In the genomic region with DNA sequence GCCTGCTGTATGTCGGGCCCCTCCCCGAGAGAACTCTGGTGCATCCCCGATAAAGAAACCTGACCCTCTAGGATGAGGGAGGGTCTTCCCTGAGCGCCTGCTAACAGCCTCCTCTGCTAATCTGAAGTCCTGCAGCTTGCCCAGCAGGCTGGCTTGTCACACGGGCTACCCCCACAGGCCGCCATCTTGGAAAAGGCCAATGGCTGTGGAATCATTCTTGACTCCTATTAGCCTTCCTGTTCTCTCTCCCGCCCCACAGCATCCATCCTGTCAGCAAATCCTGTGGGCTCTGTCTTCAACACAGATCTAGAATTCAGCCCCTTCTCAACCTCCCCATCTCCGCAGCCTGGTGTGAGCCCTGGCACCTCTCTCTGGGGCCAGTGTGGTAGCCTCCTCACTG, we compare ENCODE assay signal across 11 cellular contexts. TPM values are rescaled to one million over a fixed set of nuclear protein-coding genes. Genes with fewer than 3 reads are reported as not detected.
DNase-seq lines count a peak whose midpoint lies in the region; ATAC-seq and TF ChIP-seq lines count a peak whose summit lies in the region.
"Had no signal": no experiment of that assay in that cellular context is flagged by ENCODE, and none has a peak within 500 bp of the region (broad histone marks: within the 10 kb centered on the region; RNA-seq: fewer than 3 reads in every experiment).

No MANE protein-coding gene starts in this region.

- no peaks in the 10 kb centered on the region for H3K27me3 Mint-ChIP-seq in T-helper 1 cell treated with Interleukin-12 subunit alpha and Interleukin-12 subunit beta and Interleukin-4 antibody, amounts not matched to agents 30 μg/mL and 1 μg/mL, for 36 hours (ENCODE audit: low read depth)
- peaks cover 0 to 7% (median 1%) of the 10 kb centered on the region in 3 donors for H3K27me3 Mint-ChIP-seq in immature natural killer cell (ENCODE audit: low read depth in 3 of 3)

- H3K4me1 Mint-ChIP-seq in T-helper 1 cell treated with Interleukin-12 subunit alpha and Interleukin-12 subunit beta and Interleukin-4 antibody, amounts not matched to agents 30 μg/mL and 1 μg/mL, for 36 hours (ENCODE audit: low read depth): peaks cover 72% of the 10 kb centered on the region
- H3K4me1 Mint-ChIP-seq in immature natural killer cell: peaks cover 37 to 54% of the 10 kb centered on the region in 2 donors

- H3K36me3 Mint-ChIP-seq in T-helper 1 cell treated with Interleukin-12 subunit alpha and Interleukin-12 subunit beta and Interleukin-4 antibody, amounts not matched to agents 30 μg/mL and 1 μg/mL, for 36 hours (ENCODE audit: low read depth): peaks cover 64% of the 10 kb centered on the region
- H3K36me3 Mint-ChIP-seq in activated naive CD4-positive, alpha-beta T cell treated with anti-CD3 and anti-CD28 coated beads, Interleukin-2, amount 50 U/mL, for 72 hours: peaks cover 47 to 76% of the 10 kb centered on the region in 2 donors
- peaks cover 0 to 5% (median 3%) of the 10 kb centered on the region in 3 donors for H3K36me3 Mint-ChIP-seq in immature natural killer cell

- peaks cover 78% of the 10 kb centered on the region for H3K4me1 ChIP-seq in stomach smooth muscle (ENCODE audit: control insufficient read depth, insufficient read depth, low read length)

- peak overlapping the region; percentile 99 for H3K27ac ChIP-seq in stomach smooth muscle (ENCODE audit: low read length)
- H3K27ac ChIP-seq: 22Rv1, SK-N-MC had no signal

- H3K27me3 ChIP-seq in stomach smooth muscle (ENCODE audit: control insufficient read depth in 1 of 2, insufficient read depth in 2 of 2, low read length in 2 of 2): no peaks in the 10 kb centered on the region

- peak overlapping the region; percentile 65 for H3K4me3 Mint-ChIP-seq in T-helper 1 cell treated with Interleukin-12 subunit alpha and Interleukin-12 subunit beta and Interleukin-4 antibody, amounts not matched to agents 30 μg/mL and 1 μg/mL, for 36 hours
- no peak overlapping the region for H3K4me3 Mint-ChIP-seq in immature natural killer cell

- no peak for DNase-seq in T-helper 1 cell
- no peak for DNase-seq in activated naive CD4-positive, alpha-beta T cell treated with anti-CD3 and anti-CD28 coated beads, Interleukin-2, amount 50 U/mL, for 72 hours (ENCODE audit: low spot score in 2 of 2)
- DNase-seq in immature natural killer cell: no peak
- DNase-seq in epidermal melanocyte (ENCODE audit: insufficient read length, low spot score): no peak
- DNase-seq in HEK293T (ENCODE audit: extremely low spot score): no peak
- DNase-seq: NCI-H187 had no signal

- CTCF ChIA-PET in HEK293T (lab: Yijun Ruan, JAX): no interaction called here

- H3K9me3 Mint-ChIP-seq in T-helper 1 cell treated with Interleukin-12 subunit alpha and Interleukin-12 subunit beta and Interleukin-4 antibody, amounts not matched to agents 30 μg/mL and 1 μg/mL, for 36 hours: peaks cover 5% of the 10 kb centered on the region
- H3K9me3 Mint-ChIP-seq in activated naive CD4-positive, alpha-beta T cell treated with anti-CD3 and anti-CD28 coated beads, Interleukin-2, amount 50 U/mL, for 72 hours: no peaks in the 10 kb centered on the region
- H3K9me3 Mint-ChIP-seq in immature natural killer cell: no peaks in the 10 kb centered on the region

- no peaks in the 10 kb centered on the region for H3K9me3 ChIP-seq in stomach smooth muscle (ENCODE audit: control insufficient read depth in 2 of 2, low read length in 2 of 2)

- H3K27ac Mint-ChIP-seq in T-helper 1 cell treated with Interleukin-12 subunit alpha and Interleukin-12 subunit beta and Interleukin-4 antibody, amounts not matched to agents 30 μg/mL and 1 μg/mL, for 36 hours: peak overlapping the region; percentile 89
- peak overlapping the region; percentile 76 to 97 for H3K27ac Mint-ChIP-seq in activated naive CD4-positive, alpha-beta T cell treated with anti-CD3 and anti-CD28 coated beads, Interleukin-2, amount 50 U/mL, for 72 hours
- H3K27ac Mint-ChIP-seq in immature natural killer cell: peak overlapping the region in 5 of 6 donors; percentile 19 to 66 (median 52)

- POLR2A ChIA-PET in HEK293T (lab: Yijun Ruan, JAX): no interaction called here

- no peaks in the 10 kb centered on the region for H3K36me3 ChIP-seq in stomach smooth muscle (ENCODE audit: control insufficient read depth in 2 of 2, insufficient read depth in 2 of 2, low read length in 2 of 2)

- peak overlapping the region; percentile 47 to 82 for H3K9ac ChIP-seq in stomach smooth muscle (ENCODE audit: low read length in 2 of 2)

- H3K4me3 ChIP-seq in stomach smooth muscle (ENCODE audit: low read length in 2 of 2): no peak overlapping the region
- H3K4me3 ChIP-seq: SK-N-MC had no signal

- no peak for ATAC-seq in activated naive CD4-positive, alpha-beta T cell treated with anti-CD3 and anti-CD28 coated beads, Interleukin-2, amount 50 U/mL, for 72 hours
- no peak for ATAC-seq in HG02884 (IDR thresholded peaks at IDR 0.05; ENCODE audit: unreplicated experiment)

TF ChIP-seq in HEK293T, 16 proteins besides CTCF, POLR2A, EP300 and RAD21:
- TF ChIP-seq ELF4 (IDR thresholded peaks at IDR 0.05) (no peak), LEF1 (IDR thresholded peaks at IDR 0.05; ENCODE audit: borderline replicate concordance) (no peak), NFRKB (IDR thresholded peaks at IDR 0.05) (no peak), FOXM1 (IDR thresholded peaks at IDR 0.05; ENCODE audit: borderline replicate concordance) (no peak), ZNF384 (IDR thresholded peaks at IDR 0.05) (no peak), BHLHE40 (IDR thresholded peaks at IDR 0.05; ENCODE audit: borderline replicate concordance) (no peak), HDGF (IDR thresholded peaks at IDR 0.05; ENCODE audit: borderline replicate concordance) (no peak), ARNT (IDR thresholded peaks at IDR 0.05) (no peak), FOXK2 (IDR thresholded peaks at IDR 0.05) (no peak), L3MBTL2 (conservative IDR thresholded peaks at IDR 0.05) (no peak), SP1 (IDR thresholded peaks at IDR 0.05) (no peak), CTBP1 (IDR thresholded peaks at IDR 0.05; ENCODE audit: borderline replicate concordance) (no peak), FOXA1 (IDR thresholded peaks at IDR 0.05) (no peak), TARDBP (IDR thresholded peaks at IDR 0.05) (no peak), SUZ12 (IDR thresholded peaks at IDR 0.05) (no peak)
- TF ChIP-seq, protein P1, sequence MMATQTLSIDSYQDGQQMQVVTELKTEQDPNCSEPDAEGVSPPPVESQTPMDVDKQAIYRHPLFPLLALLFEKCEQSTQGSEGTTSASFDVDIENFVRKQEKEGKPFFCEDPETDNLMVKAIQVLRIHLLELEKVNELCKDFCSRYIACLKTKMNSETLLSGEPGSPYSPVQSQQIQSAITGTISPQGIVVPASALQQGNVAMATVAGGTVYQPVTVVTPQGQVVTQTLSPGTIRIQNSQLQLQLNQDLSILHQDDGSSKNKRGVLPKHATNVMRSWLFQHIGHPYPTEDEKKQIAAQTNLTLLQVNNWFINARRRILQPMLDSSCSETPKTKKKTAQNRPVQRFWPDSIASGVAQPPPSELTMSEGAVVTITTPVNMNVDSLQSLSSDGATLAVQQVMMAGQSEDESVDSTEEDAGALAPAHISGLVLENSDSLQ (IDR thresholded peaks at IDR 0.05): no peak

RNA-seq across cellular contexts. Expression of a gene that starts 12.0 kb away (rescaled TPM):
- total RNA-seq in activated naive CD4-positive, alpha-beta T cell treated with anti-CD3 and anti-CD28 coated beads, Interleukin-2, amount 50 U/mL, for 72 hours: 100 to 1,000 TPM; 166 to 218 TPM
- polyA plus RNA-seq in immature natural killer cell: 10 to 100 TPM; 15.7 to 38.7 (median 20.1) TPM

RNA-seq across cellular contexts. Expression of a gene that starts 57.2 kb away (rescaled TPM):
- total RNA-seq in activated naive CD4-positive, alpha-beta T cell treated with anti-CD3 and anti-CD28 coated beads, Interleukin-2, amount 50 U/mL, for 72 hours: 100 to 1,000 TPM; 106 to 132 TPM
- polyA plus RNA-seq in immature natural killer cell: 100 to 1,000 TPM; 133 to 162 (median 148) TPM
